ENCODE assay signal across 1 cellular context in genomic region chr17:75087182-75087557, GRCh38.
TF ChIP-seq lines count a peak whose summit lies in the region.

No MANE protein-coding gene starts in this region.

TF ChIP-seq in K562, 482 proteins besides CTCF, POLR2A, EP300 and RAD21 (continued from another document):
- TF ChIP-seq THRA (IDR thresholded peaks at IDR 0.05) (no peak), ZNF311 (CRISPR knock-in tag; IDR thresholded peaks at IDR 0.05) (0 out of 2 replicates have a peak, but pooled peaks have one; percentile 26), STAT6 (CRISPR knock-in tag; IDR thresholded peaks at IDR 0.05) (peak; percentile 83; the same call in 1 of the 2 replicates), ZC3H4 (CRISPR knock-in tag; IDR thresholded peaks at IDR 0.05; ENCODE audit: borderline replicate concordance) (0 out of 2 replicates have a peak, but pooled peaks have one; percentile 54), EP400 (IDR thresholded peaks at IDR 0.05) (peak; percentile 31; the same call in 1 of the 2 replicates), NR2C2 (CRISPR knock-in tag; IDR thresholded peaks at IDR 0.05) (no peak), NR2C2 (tag; IDR thresholded peaks at IDR 0.05) (0 out of 2 replicates have a peak, but pooled peaks have one; percentile 53), SMAD4 (CRISPR knock-in tag; conservative IDR thresholded peaks at IDR 0.05) (0 out of 2 replicates have a peak, but pooled peaks have one; percentile 25), FOXP4 (CRISPR knock-in tag; IDR thresholded peaks at IDR 0.05; ENCODE audit: borderline replicate concordance) (0 out of 2 replicates have a peak, but pooled peaks have one; percentile 38), ZNF740 (CRISPR knock-in tag; IDR thresholded peaks at IDR 0.05) (no peak), ZNF740 (tag; IDR thresholded peaks at IDR 0.05) (no peak; a peak in 1 of 4 replicates), PCBP2 (IDR thresholded peaks at IDR 0.05; ENCODE audit: low read depth, low read length, poor library complexity, severe bottlenecking) (no peak)
- TF ChIP-seq, protein P1, sequence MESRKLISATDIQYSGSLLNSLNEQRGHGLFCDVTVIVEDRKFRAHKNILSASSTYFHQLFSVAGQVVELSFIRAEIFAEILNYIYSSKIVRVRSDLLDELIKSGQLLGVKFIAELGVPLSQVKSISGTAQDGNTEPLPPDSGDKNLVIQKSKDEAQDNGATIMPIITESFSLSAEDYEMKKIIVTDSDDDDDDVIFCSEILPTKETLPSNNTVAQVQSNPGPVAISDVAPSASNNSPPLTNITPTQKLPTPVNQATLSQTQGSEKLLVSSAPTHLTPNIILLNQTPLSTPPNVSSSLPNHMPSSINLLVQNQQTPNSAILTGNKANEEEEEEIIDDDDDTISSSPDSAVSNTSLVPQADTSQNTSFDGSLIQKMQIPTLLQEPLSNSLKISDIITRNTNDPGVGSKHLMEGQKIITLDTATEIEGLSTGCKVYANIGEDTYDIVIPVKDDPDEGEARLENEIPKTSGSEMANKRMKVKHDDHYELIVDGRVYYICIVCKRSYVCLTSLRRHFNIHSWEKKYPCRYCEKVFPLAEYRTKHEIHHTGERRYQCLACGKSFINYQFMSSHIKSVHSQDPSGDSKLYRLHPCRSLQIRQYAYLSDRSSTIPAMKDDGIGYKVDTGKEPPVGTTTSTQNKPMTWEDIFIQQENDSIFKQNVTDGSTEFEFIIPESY (CRISPR knock-in tag; IDR thresholded peaks at IDR 0.05) = 0 out of 2 replicates have a peak, but pooled peaks have one; percentile 45
- TF ChIP-seq, protein P2, sequence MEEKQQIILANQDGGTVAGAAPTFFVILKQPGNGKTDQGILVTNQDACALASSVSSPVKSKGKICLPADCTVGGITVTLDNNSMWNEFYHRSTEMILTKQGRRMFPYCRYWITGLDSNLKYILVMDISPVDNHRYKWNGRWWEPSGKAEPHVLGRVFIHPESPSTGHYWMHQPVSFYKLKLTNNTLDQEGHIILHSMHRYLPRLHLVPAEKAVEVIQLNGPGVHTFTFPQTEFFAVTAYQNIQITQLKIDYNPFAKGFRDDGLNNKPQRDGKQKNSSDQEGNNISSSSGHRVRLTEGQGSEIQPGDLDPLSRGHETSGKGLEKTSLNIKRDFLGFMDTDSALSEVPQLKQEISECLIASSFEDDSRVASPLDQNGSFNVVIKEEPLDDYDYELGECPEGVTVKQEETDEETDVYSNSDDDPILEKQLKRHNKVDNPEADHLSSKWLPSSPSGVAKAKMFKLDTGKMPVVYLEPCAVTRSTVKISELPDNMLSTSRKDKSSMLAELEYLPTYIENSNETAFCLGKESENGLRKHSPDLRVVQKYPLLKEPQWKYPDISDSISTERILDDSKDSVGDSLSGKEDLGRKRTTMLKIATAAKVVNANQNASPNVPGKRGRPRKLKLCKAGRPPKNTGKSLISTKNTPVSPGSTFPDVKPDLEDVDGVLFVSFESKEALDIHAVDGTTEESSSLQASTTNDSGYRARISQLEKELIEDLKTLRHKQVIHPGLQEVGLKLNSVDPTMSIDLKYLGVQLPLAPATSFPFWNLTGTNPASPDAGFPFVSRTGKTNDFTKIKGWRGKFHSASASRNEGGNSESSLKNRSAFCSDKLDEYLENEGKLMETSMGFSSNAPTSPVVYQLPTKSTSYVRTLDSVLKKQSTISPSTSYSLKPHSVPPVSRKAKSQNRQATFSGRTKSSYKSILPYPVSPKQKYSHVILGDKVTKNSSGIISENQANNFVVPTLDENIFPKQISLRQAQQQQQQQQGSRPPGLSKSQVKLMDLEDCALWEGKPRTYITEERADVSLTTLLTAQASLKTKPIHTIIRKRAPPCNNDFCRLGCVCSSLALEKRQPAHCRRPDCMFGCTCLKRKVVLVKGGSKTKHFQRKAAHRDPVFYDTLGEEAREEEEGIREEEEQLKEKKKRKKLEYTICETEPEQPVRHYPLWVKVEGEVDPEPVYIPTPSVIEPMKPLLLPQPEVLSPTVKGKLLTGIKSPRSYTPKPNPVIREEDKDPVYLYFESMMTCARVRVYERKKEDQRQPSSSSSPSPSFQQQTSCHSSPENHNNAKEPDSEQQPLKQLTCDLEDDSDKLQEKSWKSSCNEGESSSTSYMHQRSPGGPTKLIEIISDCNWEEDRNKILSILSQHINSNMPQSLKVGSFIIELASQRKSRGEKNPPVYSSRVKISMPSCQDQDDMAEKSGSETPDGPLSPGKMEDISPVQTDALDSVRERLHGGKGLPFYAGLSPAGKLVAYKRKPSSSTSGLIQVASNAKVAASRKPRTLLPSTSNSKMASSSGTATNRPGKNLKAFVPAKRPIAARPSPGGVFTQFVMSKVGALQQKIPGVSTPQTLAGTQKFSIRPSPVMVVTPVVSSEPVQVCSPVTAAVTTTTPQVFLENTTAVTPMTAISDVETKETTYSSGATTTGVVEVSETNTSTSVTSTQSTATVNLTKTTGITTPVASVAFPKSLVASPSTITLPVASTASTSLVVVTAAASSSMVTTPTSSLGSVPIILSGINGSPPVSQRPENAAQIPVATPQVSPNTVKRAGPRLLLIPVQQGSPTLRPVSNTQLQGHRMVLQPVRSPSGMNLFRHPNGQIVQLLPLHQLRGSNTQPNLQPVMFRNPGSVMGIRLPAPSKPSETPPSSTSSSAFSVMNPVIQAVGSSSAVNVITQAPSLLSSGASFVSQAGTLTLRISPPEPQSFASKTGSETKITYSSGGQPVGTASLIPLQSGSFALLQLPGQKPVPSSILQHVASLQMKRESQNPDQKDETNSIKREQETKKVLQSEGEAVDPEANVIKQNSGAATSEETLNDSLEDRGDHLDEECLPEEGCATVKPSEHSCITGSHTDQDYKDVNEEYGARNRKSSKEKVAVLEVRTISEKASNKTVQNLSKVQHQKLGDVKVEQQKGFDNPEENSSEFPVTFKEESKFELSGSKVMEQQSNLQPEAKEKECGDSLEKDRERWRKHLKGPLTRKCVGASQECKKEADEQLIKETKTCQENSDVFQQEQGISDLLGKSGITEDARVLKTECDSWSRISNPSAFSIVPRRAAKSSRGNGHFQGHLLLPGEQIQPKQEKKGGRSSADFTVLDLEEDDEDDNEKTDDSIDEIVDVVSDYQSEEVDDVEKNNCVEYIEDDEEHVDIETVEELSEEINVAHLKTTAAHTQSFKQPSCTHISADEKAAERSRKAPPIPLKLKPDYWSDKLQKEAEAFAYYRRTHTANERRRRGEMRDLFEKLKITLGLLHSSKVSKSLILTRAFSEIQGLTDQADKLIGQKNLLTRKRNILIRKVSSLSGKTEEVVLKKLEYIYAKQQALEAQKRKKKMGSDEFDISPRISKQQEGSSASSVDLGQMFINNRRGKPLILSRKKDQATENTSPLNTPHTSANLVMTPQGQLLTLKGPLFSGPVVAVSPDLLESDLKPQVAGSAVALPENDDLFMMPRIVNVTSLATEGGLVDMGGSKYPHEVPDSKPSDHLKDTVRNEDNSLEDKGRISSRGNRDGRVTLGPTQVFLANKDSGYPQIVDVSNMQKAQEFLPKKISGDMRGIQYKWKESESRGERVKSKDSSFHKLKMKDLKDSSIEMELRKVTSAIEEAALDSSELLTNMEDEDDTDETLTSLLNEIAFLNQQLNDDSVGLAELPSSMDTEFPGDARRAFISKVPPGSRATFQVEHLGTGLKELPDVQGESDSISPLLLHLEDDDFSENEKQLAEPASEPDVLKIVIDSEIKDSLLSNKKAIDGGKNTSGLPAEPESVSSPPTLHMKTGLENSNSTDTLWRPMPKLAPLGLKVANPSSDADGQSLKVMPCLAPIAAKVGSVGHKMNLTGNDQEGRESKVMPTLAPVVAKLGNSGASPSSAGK (IDR thresholded peaks at IDR 0.05) = peak; percentile 53; the same call in 1 of the 2 replicates
TF ChIP-seq in K562: peak in this region for 22.
